ENCODE assay signal across 8 cellular contexts in genomic region chr13:101514695-101515275, GRCh38.
A peak's percentile ranks its signal among the peaks of the same experiment; 100 is the strongest.
DNase-seq lines count a peak whose midpoint lies in the region; ATAC-seq, FAIRE-seq and TF ChIP-seq lines count a peak whose summit lies in the region.

No MANE protein-coding gene starts in this region.

- FAIRE-seq in islet of Langerhans (lab: Jason Lieb, UNC) = peak; percentile 95

- TF ChIP-seq POLR2A in upper lobe of left lung (IDR thresholded peaks at IDR 0.05) = no peak

- no peaks in the 10 kb centered on the region for H3K4me1 ChIP-seq in upper lobe of left lung

- no peak overlapping the region for H3K27ac ChIP-seq in upper lobe of left lung

- DNase-seq in stimulated activated CD4-positive, alpha-beta T cell treated with anti-CD3 and anti-CD28 coated beads, Interleukin-4, amount 100 ng/mL, for 24 hours = peak; percentile 27
- DNase-seq in stimulated activated CD4-positive, alpha-beta T cell treated with anti-CD3 and anti-CD28 coated beads, Interleukin-4, amount 100 ng/mL, for 1 hour = no peak
- DNase-seq in NCI-H345 (lab: John Stamatoyannopoulos, UW) (peak; percentile 72), astrocyte of the hippocampus (ENCODE audit: low read depth, low spot score) (peak; percentile 73), upper lobe of left lung (no peak), epidermal melanocyte (ENCODE audit: insufficient read length, low spot score) (no peak)

- ATAC-seq in HG03066 (IDR thresholded peaks at IDR 0.05; ENCODE audit: low read depth, unreplicated experiment) = peak; percentile 68
- ATAC-seq in upper lobe of left lung (ENCODE audit: low FRiP score in 2 of 2) = peak in 1 of 2 donors; percentile 68

- no peaks in the 10 kb centered on the region for H3K27me3 ChIP-seq in upper lobe of left lung

- H3K9me3 ChIP-seq in upper lobe of left lung = no peaks in the 10 kb centered on the region

- H3K4me3 ChIP-seq in upper lobe of left lung = no peak overlapping the region

- no peaks in the 10 kb centered on the region for H3K36me3 ChIP-seq in upper lobe of left lung

- no peak for TF ChIP-seq EP300 in upper lobe of left lung (IDR thresholded peaks at IDR 0.05)

- TF ChIP-seq CTCF in upper lobe of left lung (IDR thresholded peaks at IDR 0.05) = peak; percentile 27 to 65 (median 46)

Comparison
In these comparisons a context has a peak if more than half of its experiments do, and no peak if none do; other contexts are left out.
1. DNase-seq: peak in stimulated activated CD4-positive, alpha-beta T cell treated with anti-CD3 and anti-CD28 coated beads, Interleukin-4, amount 100 ng/mL, for 24 hours (single experiment), NCI-H345 (single experiment) and astrocyte of the hippocampus (single experiment); none in stimulated activated CD4-positive, alpha-beta T cell treated with anti-CD3 and anti-CD28 coated beads, Interleukin-4, amount 100 ng/mL, for 1 hour (single experiment), upper lobe of left lung (0 of 2) and epidermal melanocyte (single experiment).